Comparison of ENCODE assay signal across 18 cellular contexts in the genomic region with DNA sequence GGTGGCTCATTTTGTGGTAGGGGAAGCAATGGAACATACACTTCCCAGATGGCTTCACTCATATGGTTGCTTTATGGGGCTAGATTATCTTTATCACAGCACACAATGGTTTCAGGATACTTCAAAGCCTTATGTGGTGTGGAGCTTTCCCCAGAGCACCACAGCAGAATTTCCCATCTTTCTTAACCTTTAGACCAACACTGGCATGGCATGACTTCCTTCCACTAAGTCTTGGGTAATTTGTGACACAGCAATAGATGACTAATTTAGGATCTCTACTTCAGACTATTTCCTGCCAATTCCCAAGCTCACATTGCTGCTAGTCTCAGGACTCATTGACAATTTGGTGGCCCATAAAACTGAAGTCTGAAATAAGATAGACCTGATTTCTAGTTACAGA. TPM values are rescaled to one million over a fixed set of nuclear protein-coding genes. Genes with fewer than 3 reads are reported as not detected.
A peak's percentile ranks its signal among the peaks of the same experiment; 100 is the strongest.
DNase-seq lines count a peak whose midpoint lies in the region; ATAC-seq and TF ChIP-seq lines count a peak whose summit lies in the region.
"Had no signal": no experiment of that assay in that cellular context is flagged by ENCODE, and none has a peak within 500 bp of the region (broad histone marks: within the 10 kb centered on the region; RNA-seq: fewer than 3 reads in every experiment).

No MANE protein-coding gene starts in this region.

- no peak overlapping the region for H3K27ac ChIP-seq in brain microvascular endothelial cell
- H3K27ac ChIP-seq in gastrocnemius medialis: no peak overlapping the region
- H3K27ac ChIP-seq: psoas muscle had no signal

- no peaks in the 10 kb centered on the region for H3K9me3 ChIP-seq in gastrocnemius medialis
- H3K9me3 ChIP-seq: MG63, psoas muscle had no signal

- H3K4me1 ChIP-seq in gastrocnemius medialis: no peaks in the 10 kb centered on the region
- H3K4me1 ChIP-seq: psoas muscle had no signal

- H3K27me3 ChIP-seq in brain microvascular endothelial cell (replicated peaks) (no peaks in the 10 kb centered on the region), gastrocnemius medialis (no peaks in the 10 kb centered on the region)
- H3K27me3 ChIP-seq: MG63 had no signal

- no peak for ATAC-seq in Right ventricle myocardium superior (ENCODE audit: poor library complexity)
- ATAC-seq in gastrocnemius medialis: no peak
- ATAC-seq: natural killer cell had no signal

- intact Hi-C loops in Right ventricle myocardium superior (cut with DNase I) (no loop called here), gastrocnemius medialis (cut with DNase I; ENCODE audit: low total_unique reads) (loop anchor here (5.0 kb wide), 1 partner anchor 37 kb away; the partner anchor contains the start of gene DCN)

- TF ChIP-seq POLR2A in gastrocnemius medialis (IDR thresholded peaks at IDR 0.05): no peak

- in situ Hi-C loops in ACHN (cut with HindIII; ENCODE audit: low pct_ligation_motif_present, low pct_unique_long_range_greater_than_20kb, low sequenced_read_pairs) (no loop called here), brain microvascular endothelial cell (cut with HindIII; ENCODE audit: low pct_ligation_motif_present, low sequenced_read_pairs) (no loop called here), gastrocnemius medialis (cut with MboI; ENCODE audit: low sequenced_read_pairs in 4 of 4) (no loop called here)

- DNase-seq in ACHN (peak; percentile 35), LHCN-M2 (ENCODE audit: low read depth) (peak; percentile 76), brain microvascular endothelial cell (peak; percentile 11), foreskin melanocyte (peak; percentile 14), inferior parietal cortex (ENCODE audit: extremely low spot score) (no peak), Right ventricle myocardium superior (no peak), gastrocnemius medialis (no peak)
- DNase-seq in activated CD8-positive, alpha-beta memory T cell treated with anti-CD3 and anti-CD28 coated beads for 24 hours: no peak
- DNase-seq: activated CD4-positive, alpha-beta T cell treated with anti-CD3 and anti-CD28 coated beads for 4 hours; activated naive CD8-positive, alpha-beta T cell treated with anti-CD3 and anti-CD28 coated beads, Interleukin-2, amount 10 ng/mL, durations not matched to agents 7 days and 5 days; activated T-cell treated with anti-CD3 and anti-CD28 coated beads, Interleukin-2, amount 50 U/mL, for 1 hour; MG63; natural killer cell; psoas muscle; stimulated activated CD4-positive, alpha-beta T cell treated with anti-CD3 and anti-CD28 coated beads, Interleukin-15, amount 100 ng/mL, for 24 hours had no signal

- no peak overlapping the region for H3K4me3 ChIP-seq in brain microvascular endothelial cell (ENCODE audit: low read depth, low read length)
- H3K4me3 ChIP-seq in gastrocnemius medialis: no peak overlapping the region
- H3K4me3 ChIP-seq: lung, MG63, psoas muscle had no signal

- no peak for TF ChIP-seq CTCF in brain microvascular endothelial cell (IDR thresholded peaks at IDR 0.05; ENCODE audit: low read depth, low read length, missing control alignments)
- no peak for TF ChIP-seq CTCF in gastrocnemius medialis (IDR thresholded peaks at IDR 0.05 in 4 of 5, conservative IDR thresholded peaks at IDR 0.05 in 1 of 5)

- H3K36me3 ChIP-seq in brain microvascular endothelial cell (replicated peaks) (no peaks in the 10 kb centered on the region), gastrocnemius medialis (no peaks in the 10 kb centered on the region)
- H3K36me3 ChIP-seq: MG63 had no signal

RNA-seq across cellular contexts. Expression of gene DCN, which starts 36.9 kb away (rescaled TPM):
- total RNA-seq in LHCN-M2 (2014; rRNA removed) (447 and 478 TPM in 2 replicates), Right ventricle myocardium superior (800 TPM), gastrocnemius medialis (100 to 1,000 TPM; 346 to 674 (median 611) TPM)
- 45.9 TPM for polyA plus RNA-seq in LHCN-M2 (2012)
- total RNA-seq: activated naive CD8-positive, alpha-beta T cell treated with anti-CD3 and anti-CD28 coated beads, Interleukin-2, amount 10 ng/mL, durations not matched to agents 7 days and 5 days; HT-29; T-helper 1 cell treated with Interleukin-12 subunit alpha and Interleukin-12 subunit beta and Interleukin-4 antibody, amounts not matched to agents 30 ng/mL and 1 ng/mL, for 36 hours had no signal

Comparison
In these comparisons a context has a peak if more than half of its experiments do, and no peak if none do; other contexts are left out.
1. DNase-seq: peak in ACHN (single experiment), LHCN-M2 (single experiment), brain microvascular endothelial cell (single experiment) and foreskin melanocyte (single experiment); none in inferior parietal cortex (single experiment), Right ventricle myocardium superior (single experiment), activated CD8-positive, alpha-beta memory T cell treated with anti-CD3 and anti-CD28 coated beads for 24 hours (single experiment) and gastrocnemius medialis (0 of 2).